Comparison of ENCODE assay signal across 8 cellular contexts in genomic region chr13:94656766-94657165, GRCh38. TPM values are rescaled to one million over a fixed set of nuclear protein-coding genes. Genes with fewer than 3 reads are reported as not detected.
DNase-seq lines count a peak whose midpoint lies in the region; ATAC-seq and TF ChIP-seq lines count a peak whose summit lies in the region.

No MANE protein-coding gene starts in this region.

- H3K4me3 ChIP-seq in choroid plexus epithelial cell (ENCODE audit: low read depth, low read length) = no peak overlapping the region

- CTCF ChIA-PET in CD4-positive, alpha-beta T cell (lab: Charles Lee) = no interaction called here

- no peaks in the 10 kb centered on the region for H3K9me3 ChIP-seq in CD4-positive, alpha-beta T cell (ENCODE audit: control insufficient read depth, low read length)

- no peaks in the 10 kb centered on the region for H3K4me1 Mint-ChIP-seq in CD4-positive, alpha-beta T cell (ENCODE audit: low read depth)

- no peak overlapping the region for H3K4me3 Mint-ChIP-seq in CD4-positive, alpha-beta T cell

- DNase-seq in AG09319 (ENCODE audit: extremely low read depth, low read depth) (peak; percentile 88), choroid plexus epithelial cell (ENCODE audit: low read depth) (peak; percentile 96), NCI-H1694 (lab: John Stamatoyannopoulos, UW) (no peak), left cardiac atrium (no peak), NCI-H510A treated with DMSO at 0.1 percent for 48 hours (lab: John Stamatoyannopoulos, UW) (no peak)
- no peak for DNase-seq in CD4-positive, alpha-beta T cell

- H3K27ac ChIP-seq in CD4-positive, alpha-beta T cell (ENCODE audit: low read depth, low read length) = no peak overlapping the region

- H3K36me3 Mint-ChIP-seq in CD4-positive, alpha-beta T cell (ENCODE audit: low read depth) = no peaks in the 10 kb centered on the region

- peak; percentile 4 for TF ChIP-seq CTCF in AG09319 (IDR thresholded peaks at IDR 0.05; ENCODE audit: low read depth, low read length)
- TF ChIP-seq CTCF in choroid plexus epithelial cell (conservative IDR thresholded peaks at IDR 0.05; ENCODE audit: low read depth, low read length) = peak; percentile 35
- no peak for TF ChIP-seq CTCF in CD4-positive, alpha-beta T cell (IDR thresholded peaks at IDR 0.05)

- H3K27ac Mint-ChIP-seq in CD4-positive, alpha-beta T cell = no peak overlapping the region

- intact Hi-C loops in CD4-positive, alpha-beta T cell (cut with DNase I, micrococcal nuclease) = no loop called here
- intact Hi-C loops in left cardiac atrium (cut with DNase I) = no loop called here

- no peaks in the 10 kb centered on the region for H3K9me3 Mint-ChIP-seq in CD4-positive, alpha-beta T cell

- no peaks in the 10 kb centered on the region for H3K27me3 ChIP-seq in CD4-positive, alpha-beta T cell (ENCODE audit: control insufficient read depth, insufficient read depth, low read length)

- peaks cover 13% of the 10 kb centered on the region for H3K27me3 Mint-ChIP-seq in CD4-positive, alpha-beta T cell

- POLR2A ChIA-PET in CD4-positive, alpha-beta T cell (lab: Charles Lee) = no interaction called here

- ATAC-seq in GM19452 (IDR thresholded peaks at IDR 0.05; ENCODE audit: unreplicated experiment) (peak; percentile 85), HG03460 (IDR thresholded peaks at IDR 0.05; ENCODE audit: unreplicated experiment) (peak; percentile 93), left cardiac atrium (no peak)
- no peak for ATAC-seq in CD4-positive, alpha-beta T cell (ENCODE audit: poor library complexity)

RNA-seq across cellular contexts. Expression of gene GPR180, which starts 55.1 kb away (rescaled TPM):
- under 1 TPM; 0.80 to 0.92 TPM for total RNA-seq in CD4-positive, alpha-beta T cell
- total RNA-seq in left cardiac atrium = 1 to 10 TPM; 4.9 TPM

RNA-seq across cellular contexts. Expression of gene SOX21, which starts 55.6 kb away (rescaled TPM):
- total RNA-seq in CD4-positive, alpha-beta T cell = not detected
- total RNA-seq in left cardiac atrium = not detected

Comparison
In these comparisons a context has a peak if more than half of its experiments do, and no peak if none do; other contexts are left out.
1. DNase-seq: peak in AG09319 (single experiment) and choroid plexus epithelial cell (single experiment); none in CD4-positive, alpha-beta T cell (0 of 10), NCI-H1694 (single experiment), left cardiac atrium (single experiment) and NCI-H510A treated with DMSO at 0.1 percent for 48 hours (single experiment).
2. ATAC-seq: peak in GM19452 (single experiment) and HG03460 (single experiment); none in CD4-positive, alpha-beta T cell (single experiment) and left cardiac atrium (0 of 2).